11 cellular contexts compared by ENCODE assay signal in the genomic region with DNA sequence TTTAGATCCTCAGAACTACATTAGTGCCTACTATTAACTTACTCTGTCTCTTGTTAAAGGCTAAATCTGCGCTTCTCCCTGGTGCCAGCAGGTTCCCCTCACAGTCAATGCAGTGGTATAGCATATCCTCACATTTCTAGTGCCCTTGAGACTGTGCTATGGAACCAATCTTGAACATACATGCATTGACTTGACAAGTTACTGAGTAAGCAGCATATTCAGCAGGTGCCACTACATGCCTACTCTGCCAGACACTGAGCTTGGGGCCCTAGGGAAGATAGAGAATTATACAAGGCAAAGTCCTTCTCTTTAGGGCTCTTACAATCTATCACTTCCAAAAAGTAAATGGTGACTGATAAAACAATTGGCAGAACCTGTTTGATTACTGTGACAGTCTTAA. TPM values are rescaled to one million over a fixed set of nuclear protein-coding genes. Genes with fewer than 3 reads are reported as not detected.
DNase-seq lines count a peak whose midpoint lies in the region; ATAC-seq, FAIRE-seq and TF ChIP-seq lines count a peak whose summit lies in the region.
"Had no signal": no experiment of that assay in that cellular context is flagged by ENCODE, and none has a peak within 500 bp of the region (broad histone marks: within the 10 kb centered on the region; RNA-seq: fewer than 3 reads in every experiment).

No MANE protein-coding gene starts in this region.

- no peak overlapping the region for H3K27ac Mint-ChIP-seq in effector memory CD8-positive, alpha-beta T cell

- H3K27me3 Mint-ChIP-seq in effector memory CD8-positive, alpha-beta T cell: no peaks in the 10 kb centered on the region

- H3K9me3 Mint-ChIP-seq in effector memory CD8-positive, alpha-beta T cell: no peaks in the 10 kb centered on the region

- H3K79me2 ChIP-seq in PC-3 (ENCODE audit: low read length) (peaks cover 16% of the 10 kb centered on the region), HepG2 (ENCODE audit: insufficient read depth, low read length) (no peaks in the 10 kb centered on the region)

- peaks cover 5% of the 10 kb centered on the region for H3K36me3 Mint-ChIP-seq in effector memory CD8-positive, alpha-beta T cell (ENCODE audit: insufficient read depth)

- H3K4me1 ChIP-seq in PC-3 (ENCODE audit: insufficient read depth, low read length): peaks cover 38% of the 10 kb centered on the region
- H3K4me1 ChIP-seq in skeletal muscle satellite cell (ENCODE audit: control insufficient read depth, insufficient read depth, low read length): peaks cover 41% of the 10 kb centered on the region
- H3K4me1 ChIP-seq in HepG2 (ENCODE audit: insufficient read depth, low read length): peaks cover 5% of the 10 kb centered on the region; the same call in 1 of the 2 replicates
- peaks cover 0 to 81% (median 29%) of the 10 kb centered on the region in 12 donors for H3K4me1 ChIP-seq in heart left ventricle

- H3K27ac ChIP-seq in PC-3 (ENCODE audit: low read length) (no peak overlapping the region), HepG2 (ENCODE audit: extremely low read length, insufficient read depth, low read length) (no peak overlapping the region), heart left ventricle (no peak overlapping the region)
- H3K27ac ChIP-seq: C4-2B had no signal

- BruUV-seq in PC-3 (replicated peaks; lab: Mats Ljungman, UMichigan): no TSS peak
- BruUV-seq in HepG2 (replicated peaks; lab: Mats Ljungman, UMichigan): no TSS peak

- H3F3A ChIP-seq in PC-3 (ENCODE audit: low read length, unreplicated experiment): peaks cover 3% of the 10 kb centered on the region

- DNase-seq in SIG-M5 treated with dmso at 0.1 percent for 504 hours (lab: John Stamatoyannopoulos, UW; ENCODE audit: unreplicated experiment) (peak; percentile 42), SIG-M5 (lab: John Stamatoyannopoulos, UW) (no peak), PC-3 (peak; percentile 31), HepG2 (ENCODE audit: low spot score) (no peak), heart left ventricle (no peak)
- no peak for DNase-seq in effector memory CD8-positive, alpha-beta T cell
- DNase-seq: activated gamma-delta T cell, NCI-H2029 had no signal

- CTCF ChIA-PET in PC-3 (lab: Charles Lee): no interaction called here
- CTCF ChIA-PET in HepG2 (lab: Yijun Ruan, JAX; ENCODE audit: low intra/inter-chr PET ratio, low total read pairs): no interaction called here

- H2AFZ ChIP-seq in PC-3 (ENCODE audit: low read length): no peak overlapping the region
- H2AFZ ChIP-seq in HepG2 (ENCODE audit: low read length): no peak overlapping the region

- H3K4me1 Mint-ChIP-seq in effector memory CD8-positive, alpha-beta T cell (ENCODE audit: low read depth in 2 of 2): peaks cover 33 to 46% of the 10 kb centered on the region in 2 donors

- intact Hi-C loops in PC-3 (cut with micrococcal nuclease): no loop called here
- intact Hi-C loops in HepG2 (cut with micrococcal nuclease; ENCODE audit: unreplicated experiment): no loop called here
- intact Hi-C loops in heart left ventricle (cut with DNase I): no loop called here

- no peak for TF ChIP-seq RAD21 in HepG2 (CRISPR knock-in tag; IDR thresholded peaks at IDR 0.05)

- H3K4me3 Mint-ChIP-seq in effector memory CD8-positive, alpha-beta T cell: peak overlapping the region; percentile 13 to 92

- H3K27me3 ChIP-seq in PC-3 (ENCODE audit: low read length): no peaks in the 10 kb centered on the region
- no peaks in the 10 kb centered on the region for H3K27me3 ChIP-seq in skeletal muscle satellite cell (ENCODE audit: control insufficient read depth, insufficient read depth, low read length)
- H3K27me3 ChIP-seq in HepG2 (ENCODE audit: control insufficient read depth in 1 of 2, insufficient read depth in 2 of 2, low read length in 2 of 2): peaks cover 0 to 2% of the 10 kb centered on the region in 2 experiments; a peak in 1 of 5 replicates
- H3K27me3 ChIP-seq in heart left ventricle: no peaks in the 10 kb centered on the region

- H3K36me3 ChIP-seq in PC-3 (ENCODE audit: low read depth, low read length) (no peaks in the 10 kb centered on the region), skeletal muscle satellite cell (ENCODE audit: insufficient read depth, low read length) (no peaks in the 10 kb centered on the region), HepG2 (replicated peaks in 1 of 2; ENCODE audit: control insufficient read depth in 1 of 2, insufficient read depth in 2 of 2, low read length in 2 of 2) (no peaks in the 10 kb centered on the region), heart left ventricle (peaks cover 0 to 5% (median 0%) of the 10 kb centered on the region in 9 donors)

- FAIRE-seq in HepG2 (lab: Jason Lieb, UNC): no peak

- WGBS in HepG2 (ENCODE audit: low lambda C conversion rate): 39% methylated on average over 1 of the region's 1 CpG
- WGBS in heart left ventricle, 4 donors: 87 to 96% (median 94%) methylated on average over 1 of the region's 1 CpG

- ATAC-seq in PC-3 (0 out of 2 replicates have a peak, but pooled peaks have one; percentile 1), HepG2 (no peak), HG02885 (IDR thresholded peaks at IDR 0.05; ENCODE audit: poor library complexity, unreplicated experiment) (no peak), heart left ventricle (no peak)
- no peak for ATAC-seq in effector memory CD8-positive, alpha-beta T cell (replicated peaks)

- in situ Hi-C loops in HepG2 (cut with HindIII; ENCODE audit: extremely low pct_ligation_motif_present, low pct_unique_long_range_greater_than_20kb): no loop called here

- H3K4me2 ChIP-seq in PC-3 (ENCODE audit: low read length) (peak overlapping the region; percentile 85), skeletal muscle satellite cell (ENCODE audit: low read length) (peak overlapping the region; percentile 92), HepG2 (ENCODE audit: low read depth, low read length) (no peak overlapping the region)

- no peak overlapping the region for H3K9ac ChIP-seq in PC-3 (ENCODE audit: low read length)
- H3K9ac ChIP-seq in skeletal muscle satellite cell (ENCODE audit: low read depth, low read length): no peak overlapping the region
- no peak overlapping the region for H3K9ac ChIP-seq in HepG2 (ENCODE audit: insufficient read depth, low read depth, low read length)

- no peaks in the 10 kb centered on the region for H3K9me2 ChIP-seq in PC-3 (replicated peaks; ENCODE audit: low read length)

- H4K20me1 ChIP-seq in PC-3 (ENCODE audit: low read length): no peaks in the 10 kb centered on the region
- no peaks in the 10 kb centered on the region for H4K20me1 ChIP-seq in HepG2 (ENCODE audit: insufficient read depth, low read length)

- POLR2A ChIA-PET in PC-3 (lab: Charles Lee; ENCODE audit: unreplicated experiment): no interaction called here
- POLR2A ChIA-PET in HepG2 (lab: Yijun Ruan, JAX): no interaction called here

- no peak for TF ChIP-seq POLR2A in HepG2 (IDR thresholded peaks at IDR 0.05; ENCODE audit: insufficient read depth in 1 of 2, low read depth in 2 of 2, low read length in 2 of 2)
- TF ChIP-seq POLR2A in heart left ventricle (IDR thresholded peaks at IDR 0.05): no peak

- H3K9me3 ChIP-seq in PC-3 (ENCODE audit: low read length): no peaks in the 10 kb centered on the region
- H3K9me3 ChIP-seq in skeletal muscle satellite cell (replicated peaks; ENCODE audit: low read length): no peaks in the 10 kb centered on the region
- H3K9me3 ChIP-seq in HepG2 (ENCODE audit: low read length): no peaks in the 10 kb centered on the region
- H3K9me3 ChIP-seq in heart left ventricle: no peaks in the 10 kb centered on the region

- TF ChIP-seq EP300 in HepG2 (IDR thresholded peaks at IDR 0.05; ENCODE audit: low read depth in 2 of 2, low read length in 2 of 2) (no peak), HepG2 (CRISPR knock-in tag; IDR thresholded peaks at IDR 0.05; ENCODE audit: borderline replicate concordance) (no peak)

- H3K4me3 ChIP-seq in PC-3 (ENCODE audit: low read length) (peak overlapping the region; percentile 28), skeletal muscle satellite cell (ENCODE audit: low read length) (peak overlapping the region; percentile 40), HepG2 (replicated peaks in 1 of 3; ENCODE audit: insufficient read depth in 1 of 3, low read depth in 2 of 3, low read length in 3 of 3) (no peak overlapping the region), heart left ventricle (peak overlapping the region in 4 of 12 donors; percentile 77 to 92 (median 84))

- TF ChIP-seq CTCF in PC-3 (conservative IDR thresholded peaks at IDR 0.05; ENCODE audit: low read depth, low read length): no peak
- no peak for TF ChIP-seq CTCF in HepG2 (CRISPR knock-in tag; IDR thresholded peaks at IDR 0.05)
- no peak for TF ChIP-seq CTCF in heart left ventricle (IDR thresholded peaks at IDR 0.05)

RNA-seq across cellular contexts. Expression of gene FUT4, which starts 3.2 kb away (rescaled TPM):
- total RNA-seq in PC-3 (2014; rRNA removed) (2.8 and 4.1 TPM in 2 replicates), HepG2 (2016; rRNA removed; fragmentation: Illumina TruSeq; extraction: Trizol) (0.35 and 0.60 TPM in 2 replicates), heart left ventricle (1 to 10 TPM; 1.0 to 4.7 (median 1.3) TPM)
- total RNA-seq in skeletal muscle satellite cell (2012; rRNA removed): 2.8 and 4.4 TPM in 2 replicates
- total RNA-seq in HepG2 (2016; cell fraction: cytosol; rRNA removed; fragmentation: Illumina TruSeq; extraction: Trizol; ENCODE audit: low read depth): 0.09 TPM in 1 of 2 replicates, not detected in the other
- 0.40 and 0.58 TPM in 2 replicates for total RNA-seq in HepG2 (2016; cell fraction: insoluble cytoplasmic fraction; rRNA removed; fragmentation: Illumina TruSeq; extraction: Trizol)
- total RNA-seq in HepG2 (2016; cell fraction: membrane; rRNA removed; fragmentation: Illumina TruSeq; extraction: Trizol): 0.24 and 0.28 TPM in 2 replicates
- total RNA-seq in HepG2 (2016; cell fraction: nucleus; rRNA removed; fragmentation: Illumina TruSeq; extraction: Trizol): 0.50 and 0.62 TPM in 2 replicates
- polyA plus RNA-seq in HepG2 (2011; rRNA removed) (0.22 and 0.28 TPM in 2 replicates), heart left ventricle (1 to 10 TPM in 1 of 2 donors, under 1 TPM in 1; 0.46 to 1.0 TPM)
- polyA plus RNA-seq in HepG2 (2011; cell fraction: cytosol; rRNA removed): 0.19 TPM in 2 replicates
- 0.23 and 0.29 TPM in 2 replicates for polyA plus RNA-seq in HepG2 (2011; cell fraction: nucleus; rRNA removed)
- polyA plus RNA-seq in HepG2 (2012): 0.12 and 0.15 TPM in 2 replicates
- 0.03 and 0.05 TPM in 2 replicates for polyA plus RNA-seq in HepG2 (2016; cell fraction: cytosol; fragmentation: Illumina TruSeq; extraction: Trizol; ENCODE audit: low read depth)
- polyA plus RNA-seq in HepG2 (2016; cell fraction: insoluble cytoplasmic fraction; fragmentation: Illumina TruSeq; extraction: Trizol; ENCODE audit: low read depth): 0.38 TPM in 2 replicates
- polyA plus RNA-seq in HepG2 (2016; cell fraction: membrane; fragmentation: Illumina TruSeq; extraction: Trizol; ENCODE audit: low read depth): 0.09 and 0.16 TPM in 2 replicates
- 0.89 and 0.92 TPM in 2 replicates for polyA plus RNA-seq in HepG2 (2016; cell fraction: nucleus; fragmentation: Illumina TruSeq; extraction: Trizol; ENCODE audit: insufficient read depth, low read depth)
- polyA minus RNA-seq in HepG2 (2011; rRNA and poly(A)+ RNA removed; ENCODE audit: low replicate concordance): 0.47 and 0.48 TPM in 2 replicates
- polyA minus RNA-seq in HepG2 (2011; cell fraction: cytosol; rRNA and poly(A)+ RNA removed): 0.30 and 0.35 TPM in 2 replicates
- 0.50 and 0.77 TPM in 2 replicates for polyA minus RNA-seq in HepG2 (2011; cell fraction: nucleus; rRNA and poly(A)+ RNA removed)

RNA-seq across cellular contexts. Expression of gene PIWIL4, which starts 20.3 kb away (rescaled TPM):
- total RNA-seq in PC-3 (2014; rRNA removed) (0.15 and 0.17 TPM in 2 replicates), HepG2 (2016; rRNA removed; fragmentation: Illumina TruSeq; extraction: Trizol) (0.15 TPM in 1 of 2 replicates, not detected in the other), heart left ventricle (1 to 10 TPM in 5 of 9 donors, under 1 TPM in 4; 0.68 to 2.4 (median 1.1) TPM)
- total RNA-seq in skeletal muscle satellite cell (2012; rRNA removed): 0.51 and 1.1 TPM in 2 replicates
- total RNA-seq in HepG2 (2016; cell fraction: cytosol; rRNA removed; fragmentation: Illumina TruSeq; extraction: Trizol; ENCODE audit: low read depth): not detected in 2 replicates
- total RNA-seq in HepG2 (2016; cell fraction: insoluble cytoplasmic fraction; rRNA removed; fragmentation: Illumina TruSeq; extraction: Trizol): not detected in 2 replicates
- not detected in 2 replicates for total RNA-seq in HepG2 (2016; cell fraction: membrane; rRNA removed; fragmentation: Illumina TruSeq; extraction: Trizol)
- not detected in 2 replicates for total RNA-seq in HepG2 (2016; cell fraction: nucleus; rRNA removed; fragmentation: Illumina TruSeq; extraction: Trizol)
- polyA plus RNA-seq in HepG2 (2011; rRNA removed) (0.05 and 0.08 TPM in 2 replicates), heart left ventricle (1 to 10 TPM in 1 of 2 donors, under 1 TPM in 1; 0.33 to 1.6 TPM)
- polyA plus RNA-seq in HepG2 (2011; cell fraction: cytosol; rRNA removed): not detected in 2 replicates
- polyA plus RNA-seq in HepG2 (2011; cell fraction: nucleus; rRNA removed): not detected in 2 replicates
- not detected in 2 replicates for polyA plus RNA-seq in HepG2 (2012)
- not detected in 2 replicates for polyA plus RNA-seq in HepG2 (2016; cell fraction: cytosol; fragmentation: Illumina TruSeq; extraction: Trizol; ENCODE audit: low read depth)
- polyA plus RNA-seq in HepG2 (2016; cell fraction: insoluble cytoplasmic fraction; fragmentation: Illumina TruSeq; extraction: Trizol; ENCODE audit: low read depth): not detected in 2 replicates
- not detected in 2 replicates for polyA plus RNA-seq in HepG2 (2016; cell fraction: membrane; fragmentation: Illumina TruSeq; extraction: Trizol; ENCODE audit: low read depth)
- not detected in 2 replicates for polyA plus RNA-seq in HepG2 (2016; cell fraction: nucleus; fragmentation: Illumina TruSeq; extraction: Trizol; ENCODE audit: insufficient read depth, low read depth)
- not detected in 2 replicates for polyA minus RNA-seq in HepG2 (2011; rRNA and poly(A)+ RNA removed; ENCODE audit: low replicate concordance)
- not detected in 2 replicates for polyA minus RNA-seq in HepG2 (2011; cell fraction: cytosol; rRNA and poly(A)+ RNA removed)
- polyA minus RNA-seq in HepG2 (2011; cell fraction: nucleus; rRNA and poly(A)+ RNA removed): not detected in 2 replicates

RNA-seq across cellular contexts. Expression of gene C11orf97, which starts 34.6 kb away (rescaled TPM):
- total RNA-seq in PC-3 (2014; rRNA removed) (not detected in 2 replicates), HepG2 (2016; rRNA removed; fragmentation: Illumina TruSeq; extraction: Trizol) (0.35 TPM in 1 of 2 replicates, not detected in the other), heart left ventricle (not detected)
- total RNA-seq in skeletal muscle satellite cell (2012; rRNA removed): not detected in 2 replicates
- not detected in 2 replicates for total RNA-seq in HepG2 (2016; cell fraction: cytosol; rRNA removed; fragmentation: Illumina TruSeq; extraction: Trizol; ENCODE audit: low read depth)
- total RNA-seq in HepG2 (2016; cell fraction: insoluble cytoplasmic fraction; rRNA removed; fragmentation: Illumina TruSeq; extraction: Trizol): 0.30 and 0.87 TPM in 2 replicates
- 0.56 TPM in 1 of 2 replicates, not detected in the other for total RNA-seq in HepG2 (2016; cell fraction: membrane; rRNA removed; fragmentation: Illumina TruSeq; extraction: Trizol)
- total RNA-seq in HepG2 (2016; cell fraction: nucleus; rRNA removed; fragmentation: Illumina TruSeq; extraction: Trizol): not detected in 2 replicates
- polyA plus RNA-seq in HepG2 (2011; rRNA removed) (not detected in 2 replicates), heart left ventricle (not detected)
- not detected in 2 replicates for polyA plus RNA-seq in HepG2 (2011; cell fraction: cytosol; rRNA removed)
- polyA plus RNA-seq in HepG2 (2011; cell fraction: nucleus; rRNA removed): not detected in 2 replicates
- polyA plus RNA-seq in HepG2 (2012): not detected in 2 replicates
- 0.16 and 0.20 TPM in 2 replicates for polyA plus RNA-seq in HepG2 (2016; cell fraction: cytosol; fragmentation: Illumina TruSeq; extraction: Trizol; ENCODE audit: low read depth)
- polyA plus RNA-seq in HepG2 (2016; cell fraction: insoluble cytoplasmic fraction; fragmentation: Illumina TruSeq; extraction: Trizol; ENCODE audit: low read depth): 0.40 and 0.50 TPM in 2 replicates
- 0.30 TPM in 1 of 2 replicates, not detected in the other for polyA plus RNA-seq in HepG2 (2016; cell fraction: membrane; fragmentation: Illumina TruSeq; extraction: Trizol; ENCODE audit: low read depth)
- not detected in 2 replicates for polyA plus RNA-seq in HepG2 (2016; cell fraction: nucleus; fragmentation: Illumina TruSeq; extraction: Trizol; ENCODE audit: insufficient read depth, low read depth)
- not detected in 2 replicates for polyA minus RNA-seq in HepG2 (2011; rRNA and poly(A)+ RNA removed; ENCODE audit: low replicate concordance)
- polyA minus RNA-seq in HepG2 (2011; cell fraction: cytosol; rRNA and poly(A)+ RNA removed): not detected in 2 replicates
- not detected in 2 replicates for polyA minus RNA-seq in HepG2 (2011; cell fraction: nucleus; rRNA and poly(A)+ RNA removed)

RNA-seq across cellular contexts. Expression of gene ANKRD49, which starts 53.1 kb away (rescaled TPM):
- total RNA-seq in PC-3 (2014; rRNA removed): 6.9 and 9.0 TPM in 2 replicates
- total RNA-seq in skeletal muscle satellite cell (2012; rRNA removed): 7.9 and 11.6 TPM in 2 replicates
- total RNA-seq in HepG2 (2016; rRNA removed; fragmentation: Illumina TruSeq; extraction: Trizol): 14.2 and 18.0 TPM in 2 replicates
- 3.4 and 3.6 TPM in 2 replicates for total RNA-seq in HepG2 (2016; cell fraction: cytosol; rRNA removed; fragmentation: Illumina TruSeq; extraction: Trizol; ENCODE audit: low read depth)
- total RNA-seq in HepG2 (2016; cell fraction: insoluble cytoplasmic fraction; rRNA removed; fragmentation: Illumina TruSeq; extraction: Trizol): 15.5 and 18.5 TPM in 2 replicates
- total RNA-seq in HepG2 (2016; cell fraction: membrane; rRNA removed; fragmentation: Illumina TruSeq; extraction: Trizol): 9.1 and 11.7 TPM in 2 replicates
- total RNA-seq in HepG2 (2016; cell fraction: nucleus; rRNA removed; fragmentation: Illumina TruSeq; extraction: Trizol): 16.7 and 17.1 TPM in 2 replicates
- 11.5 and 14.3 TPM in 2 replicates for polyA plus RNA-seq in HepG2 (2011; rRNA removed)
- polyA plus RNA-seq in HepG2 (2011; cell fraction: cytosol; rRNA removed): 4.2 and 6.0 TPM in 2 replicates
- polyA plus RNA-seq in HepG2 (2011; cell fraction: nucleus; rRNA removed): 10.0 and 12.8 TPM in 2 replicates
- 9.4 and 9.7 TPM in 2 replicates for polyA plus RNA-seq in HepG2 (2012)
- 2.3 and 3.1 TPM in 2 replicates for polyA plus RNA-seq in HepG2 (2016; cell fraction: cytosol; fragmentation: Illumina TruSeq; extraction: Trizol; ENCODE audit: low read depth)
- 16.5 and 19.5 TPM in 2 replicates for polyA plus RNA-seq in HepG2 (2016; cell fraction: insoluble cytoplasmic fraction; fragmentation: Illumina TruSeq; extraction: Trizol; ENCODE audit: low read depth)
- polyA plus RNA-seq in HepG2 (2016; cell fraction: membrane; fragmentation: Illumina TruSeq; extraction: Trizol; ENCODE audit: low read depth): 5.7 and 5.8 TPM in 2 replicates
- 23.0 and 26.3 TPM in 2 replicates for polyA plus RNA-seq in HepG2 (2016; cell fraction: nucleus; fragmentation: Illumina TruSeq; extraction: Trizol; ENCODE audit: insufficient read depth, low read depth)
- 2.4 and 8.1 TPM in 2 replicates for polyA minus RNA-seq in HepG2 (2011; rRNA and poly(A)+ RNA removed; ENCODE audit: low replicate concordance)
- polyA minus RNA-seq in HepG2 (2011; cell fraction: cytosol; rRNA and poly(A)+ RNA removed): 3.6 and 4.7 TPM in 2 replicates
- polyA minus RNA-seq in HepG2 (2011; cell fraction: nucleus; rRNA and poly(A)+ RNA removed): 13.1 and 15.5 TPM in 2 replicates
- 1 to 10 TPM; 3.5 to 6.9 (median 5.7) TPM for total RNA-seq in heart left ventricle
- polyA plus RNA-seq in heart left ventricle: 10 to 100 TPM in 1 of 2 donors, 1 to 10 TPM in 1; 5.6 to 10.5 TPM

RNA-seq across cellular contexts. Expression of gene MRE11, which starts 53.2 kb away (rescaled TPM):
- total RNA-seq in PC-3 (2014; rRNA removed) (19.0 and 20.1 TPM in 2 replicates), HepG2 (2016; rRNA removed; fragmentation: Illumina TruSeq; extraction: Trizol) (37.3 and 58.2 TPM in 2 replicates), heart left ventricle (10 to 100 TPM in 2 of 9 donors, 1 to 10 TPM in 7; 4.2 to 12.3 (median 8.4) TPM)
- total RNA-seq in skeletal muscle satellite cell (2012; rRNA removed): 12.4 and 14.6 TPM in 2 replicates
- 6.8 and 7.0 TPM in 2 replicates for total RNA-seq in HepG2 (2016; cell fraction: cytosol; rRNA removed; fragmentation: Illumina TruSeq; extraction: Trizol; ENCODE audit: low read depth)
- 37.9 and 58.6 TPM in 2 replicates for total RNA-seq in HepG2 (2016; cell fraction: insoluble cytoplasmic fraction; rRNA removed; fragmentation: Illumina TruSeq; extraction: Trizol)
- 7.8 and 9.1 TPM in 2 replicates for total RNA-seq in HepG2 (2016; cell fraction: membrane; rRNA removed; fragmentation: Illumina TruSeq; extraction: Trizol)
- 72.1 and 72.4 TPM in 2 replicates for total RNA-seq in HepG2 (2016; cell fraction: nucleus; rRNA removed; fragmentation: Illumina TruSeq; extraction: Trizol)
- polyA plus RNA-seq in HepG2 (2011; rRNA removed) (5.2 and 7.2 TPM in 2 replicates), heart left ventricle (1 to 10 TPM; 1.9 to 6.3 TPM)
- polyA plus RNA-seq in HepG2 (2011; cell fraction: cytosol; rRNA removed): 1.7 and 2.9 TPM in 2 replicates
- polyA plus RNA-seq in HepG2 (2011; cell fraction: nucleus; rRNA removed): 9.2 and 10.0 TPM in 2 replicates
- 9.8 and 17.1 TPM in 2 replicates for polyA plus RNA-seq in HepG2 (2012)
- 0.76 and 1.1 TPM in 2 replicates for polyA plus RNA-seq in HepG2 (2016; cell fraction: cytosol; fragmentation: Illumina TruSeq; extraction: Trizol; ENCODE audit: low read depth)
- polyA plus RNA-seq in HepG2 (2016; cell fraction: insoluble cytoplasmic fraction; fragmentation: Illumina TruSeq; extraction: Trizol; ENCODE audit: low read depth): 28.4 and 33.0 TPM in 2 replicates
- polyA plus RNA-seq in HepG2 (2016; cell fraction: membrane; fragmentation: Illumina TruSeq; extraction: Trizol; ENCODE audit: low read depth): 1.8 and 2.1 TPM in 2 replicates
- polyA plus RNA-seq in HepG2 (2016; cell fraction: nucleus; fragmentation: Illumina TruSeq; extraction: Trizol; ENCODE audit: insufficient read depth, low read depth): 43.6 and 48.1 TPM in 2 replicates
- 4.1 and 11.9 TPM in 2 replicates for polyA minus RNA-seq in HepG2 (2011; rRNA and poly(A)+ RNA removed; ENCODE audit: low replicate concordance)
- polyA minus RNA-seq in HepG2 (2011; cell fraction: cytosol; rRNA and poly(A)+ RNA removed): 6.9 and 11.3 TPM in 2 replicates
- polyA minus RNA-seq in HepG2 (2011; cell fraction: nucleus; rRNA and poly(A)+ RNA removed): 43.0 and 56.7 TPM in 2 replicates

Comparison
In these comparisons a context has a peak if more than half of its experiments do, and no peak if none do; other contexts are left out.
1. DNase-seq: peak in SIG-M5 treated with dmso at 0.1 percent for 504 hours (single experiment) and PC-3 (single experiment); none in SIG-M5 (single experiment), effector memory CD8-positive, alpha-beta T cell (0 of 3), HepG2 (single experiment) and heart left ventricle (0 of 5).
2. H3K4me3 ChIP-seq: peak in PC-3 (single experiment) and skeletal muscle satellite cell (single experiment); none in HepG2 (0 of 3).